Comparison of ENCODE assay signal across 22 cellular contexts in the genomic region with DNA sequence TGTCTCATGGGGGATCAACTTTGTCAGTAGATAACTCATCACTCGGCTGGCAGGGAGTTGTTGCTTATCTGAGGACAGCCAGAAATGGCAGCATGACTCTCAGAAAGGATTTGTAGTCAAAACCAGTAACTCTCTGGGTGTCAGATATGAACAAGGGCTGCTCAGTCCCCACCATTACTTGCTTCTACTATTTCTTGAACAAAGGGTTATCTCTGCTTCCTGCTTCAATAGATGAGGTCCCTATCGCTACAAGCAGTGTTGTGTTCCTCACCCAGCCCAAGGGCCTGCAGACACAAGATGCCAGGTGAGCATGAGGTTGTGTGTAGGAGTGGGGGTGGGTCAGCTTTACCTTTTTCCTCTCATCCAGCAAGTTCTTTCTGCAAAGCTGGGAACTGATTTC.
"Had no signal": no experiment of that assay in that cellular context is flagged by ENCODE, and none has a peak within 500 bp of the region (broad histone marks: within the 10 kb centered on the region; RNA-seq: fewer than 3 reads in every experiment).

No MANE protein-coding gene starts in this region.

- H3K9ac ChIP-seq: parathyroid adenoma had no signal

- H3K4me1 Mint-ChIP-seq: activated naive CD8-positive, alpha-beta T cell treated with anti-CD3 and anti-CD28 coated beads for 36 hours; stimulated activated effector memory CD8-positive, alpha-beta T cell treated with anti-CD3 and anti-CD28 coated beads, Interleukin-12 subunit alpha, Interleukin-12 subunit beta, amount 100 ng/mL, for 72 hours; stimulated activated naive CD8-positive, alpha-beta T cell treated with anti-CD3 and anti-CD28 coated beads, Interleukin-15, amount 100 ng/mL, for 72 hours; T-helper 17 cell had no signal

- ATAC-seq: activated T-cell treated with anti-CD3 and anti-CD28 coated beads, Interleukin-2, amount 50 U/mL, for 4 hours; gastroesophageal sphincter; left cardiac atrium; mucosa of descending colon; right cardiac atrium; stimulated activated effector memory CD8-positive, alpha-beta T cell treated with anti-CD3 and anti-CD28 coated beads, Interleukin-12 subunit alpha, Interleukin-12 subunit beta, amount 100 ng/mL, for 72 hours; stimulated activated naive CD8-positive, alpha-beta T cell treated with anti-CD3 and anti-CD28 coated beads, Interleukin-15, amount 100 ng/mL, for 72 hours; T-helper 17 cell had no signal

- H2AFZ ChIP-seq: parathyroid adenoma had no signal

- H3K27me3 ChIP-seq: gastroesophageal sphincter, suprapubic skin, tibial nerve had no signal

- H3K27me3 Mint-ChIP-seq: activated naive CD8-positive, alpha-beta T cell treated with anti-CD3 and anti-CD28 coated beads for 36 hours; T-helper 17 cell had no signal

- DNase-seq: activated CD4-positive, alpha-beta T cell treated with anti-CD3 and anti-CD28 coated beads, Interleukin-2, amount 50 U/mL, for 4 hours; activated CD8-positive, alpha-beta memory T cell treated with anti-CD3 and anti-CD28 coated beads, Interleukin-2, amount 50 U/mL, for 48 hours; activated naive CD4-positive, alpha-beta T cell treated with Interleukin-2 at 50 U/mL for 16 hours; activated naive CD8-positive, alpha-beta T cell treated with anti-CD3 and anti-CD28 coated beads for 36 hours; activated T-cell treated with anti-CD3 and anti-CD28 coated beads, Interleukin-2, amount 50 U/mL, for 4 hours; cerebellar nuclear complex; cortex of kidney; head of caudate nucleus; islet precursor cell; left cardiac atrium; mucosa of descending colon; nucleus accumbens; right cardiac atrium; stimulated activated CD4-positive, alpha-beta T cell treated with anti-CD3 and anti-CD28 coated beads, Interleukin-12 subunit alpha, Interleukin-12 subunit beta, amount 100 ng/mL, for 4 hours; stimulated activated naive CD8-positive, alpha-beta T cell treated with anti-CD3 and anti-CD28 coated beads, Interleukin-15, amount 100 ng/mL, for 72 hours; T-helper 17 cell had no signal

- H3K9me3 Mint-ChIP-seq: activated naive CD8-positive, alpha-beta T cell treated with anti-CD3 and anti-CD28 coated beads for 36 hours; activated T-cell treated with anti-CD3 and anti-CD28 coated beads, Interleukin-2, amount 50 U/mL, for 4 hours; stimulated activated effector memory CD8-positive, alpha-beta T cell treated with anti-CD3 and anti-CD28 coated beads, Interleukin-12 subunit alpha, Interleukin-12 subunit beta, amount 100 ng/mL, for 72 hours; stimulated activated naive CD8-positive, alpha-beta T cell treated with anti-CD3 and anti-CD28 coated beads, Interleukin-15, amount 100 ng/mL, for 72 hours had no signal

- H3K4me1 ChIP-seq: parathyroid adenoma, suprapubic skin, tibial nerve had no signal

- H3K27ac Mint-ChIP-seq: activated naive CD8-positive, alpha-beta T cell treated with anti-CD3 and anti-CD28 coated beads for 36 hours; stimulated activated effector memory CD8-positive, alpha-beta T cell treated with anti-CD3 and anti-CD28 coated beads, Interleukin-12 subunit alpha, Interleukin-12 subunit beta, amount 100 ng/mL, for 72 hours; T-helper 17 cell had no signal

- H3K36me3 ChIP-seq: gastroesophageal sphincter, suprapubic skin, tibial nerve had no signal

- H3K27ac ChIP-seq: epithelial cell of prostate, gastroesophageal sphincter, parathyroid adenoma, suprapubic skin, tibial nerve had no signal

- H3K9me3 ChIP-seq: gastroesophageal sphincter, mucosa of descending colon, suprapubic skin, tibial nerve had no signal

- H3K4me3 ChIP-seq: gastroesophageal sphincter, mucosa of descending colon, suprapubic skin, tibial nerve had no signal

- H3K4me3 Mint-ChIP-seq: activated naive CD8-positive, alpha-beta T cell treated with anti-CD3 and anti-CD28 coated beads for 36 hours; activated T-cell treated with anti-CD3 and anti-CD28 coated beads, Interleukin-2, amount 50 U/mL, for 4 hours; stimulated activated effector memory CD8-positive, alpha-beta T cell treated with anti-CD3 and anti-CD28 coated beads, Interleukin-12 subunit alpha, Interleukin-12 subunit beta, amount 100 ng/mL, for 72 hours; stimulated activated naive CD8-positive, alpha-beta T cell treated with anti-CD3 and anti-CD28 coated beads, Interleukin-15, amount 100 ng/mL, for 72 hours; T-helper 17 cell had no signal

- H3K36me3 Mint-ChIP-seq: stimulated activated effector memory CD8-positive, alpha-beta T cell treated with anti-CD3 and anti-CD28 coated beads, Interleukin-12 subunit alpha, Interleukin-12 subunit beta, amount 100 ng/mL, for 72 hours had no signal
